18 cellular contexts compared by ENCODE assay signal in genomic region chr11:23123766-23124165, GRCh38.
DNase-seq lines count a peak whose midpoint lies in the region; ATAC-seq and TF ChIP-seq lines count a peak whose summit lies in the region.
"Had no signal": no experiment of that assay in that cellular context is flagged by ENCODE, and none has a peak within 500 bp of the region (broad histone marks: within the 10 kb centered on the region; RNA-seq: fewer than 3 reads in every experiment).

No MANE protein-coding gene starts in this region.

- intact Hi-C loops in mucosa of descending colon (cut with DNase I, micrococcal nuclease) (no loop called here), sigmoid colon (cut with DNase I) (no loop called here)

- no peak for TF ChIP-seq CTCF in LNCaP clone FGC (IDR thresholded peaks at IDR 0.05; ENCODE audit: control insufficient read depth, extremely low read depth, insufficient read depth)
- TF ChIP-seq CTCF in mucosa of descending colon (IDR thresholded peaks at IDR 0.05): no peak
- TF ChIP-seq CTCF in sigmoid colon (IDR thresholded peaks at IDR 0.05): no peak

- peak; percentile 81 for ATAC-seq in mucosa of descending colon
- ATAC-seq in HG03457 (IDR thresholded peaks at IDR 0.05; ENCODE audit: unreplicated experiment): no peak
- ATAC-seq: activated T-cell treated with anti-CD3 and anti-CD28 coated beads, Interleukin-2, amount 50 U/mL, for 72 hours had no signal

- TF ChIP-seq POLR2A in sigmoid colon (IDR thresholded peaks at IDR 0.05): no peak

- H3K4me3 ChIP-seq in LNCaP clone FGC (ENCODE audit: low read depth, low read length) (no peak overlapping the region), mucosa of descending colon (no peak overlapping the region), sigmoid colon (no peak overlapping the region)
- H3K4me3 ChIP-seq: BLaER1, esophagus squamous epithelium, neural progenitor cell, SK-N-MC had no signal

- WGBS in sigmoid colon, 2 donors: 34 to 56% methylated on average over 3 of the region's 3 CpGs

- TF ChIP-seq EP300 in sigmoid colon (IDR thresholded peaks at IDR 0.05): no peak

- no peaks in the 10 kb centered on the region for H3K36me3 ChIP-seq in mucosa of descending colon (ENCODE audit: low read depth)
- H3K36me3 ChIP-seq in sigmoid colon: no peaks in the 10 kb centered on the region
- H3K36me3 ChIP-seq: BLaER1, esophagus squamous epithelium, neural progenitor cell had no signal

- no peaks in the 10 kb centered on the region for H3K27me3 ChIP-seq in sigmoid colon
- H3K27me3 ChIP-seq: BLaER1, esophagus squamous epithelium, neural progenitor cell had no signal

- H3K9me3 ChIP-seq in mucosa of descending colon (no peaks in the 10 kb centered on the region), sigmoid colon (no peaks in the 10 kb centered on the region)
- H3K9me3 ChIP-seq: BLaER1, esophagus squamous epithelium had no signal

- H3K4me1 ChIP-seq in mucosa of descending colon (ENCODE audit: low read depth) (no peaks in the 10 kb centered on the region), sigmoid colon (no peaks in the 10 kb centered on the region)
- H3K4me1 ChIP-seq: BLaER1, esophagus squamous epithelium, neural progenitor cell had no signal

- no peak overlapping the region for H3K27ac ChIP-seq in sigmoid colon
- H3K27ac ChIP-seq: BLaER1, esophagus squamous epithelium, neural progenitor cell, SK-N-MC had no signal

- peak; percentile 90 for DNase-seq in DMS53 (lab: John Stamatoyannopoulos, UW)
- peak; percentile 46 for DNase-seq in LNCaP clone FGC (ENCODE audit: low read depth)
- DNase-seq in dermis blood vessel endothelial cell: peak; percentile 31
- no peak for DNase-seq in mucosa of descending colon
- no peak for DNase-seq in sigmoid colon
- no peak for DNase-seq in stimulated activated CD4-positive, alpha-beta T cell treated with anti-CD3 and anti-CD28 coated beads, Interleukin-4, amount 100 ng/mL, for 4 hours
- no peak for DNase-seq in NCI-H345 (lab: John Stamatoyannopoulos, UW)
- DNase-seq: activated CD4-positive, CD25-positive, alpha-beta regulatory T cell; activated T-cell treated with anti-CD3 and anti-CD28 coated beads, Interleukin-2, amount 50 U/mL, for 72 hours; caudate nucleus; esophagus squamous epithelium; kidney; NCI-H1436; NCI-H82 had no signal

Comparison
In these comparisons a context has a peak if more than half of its experiments do, and no peak if none do; other contexts are left out.
1. DNase-seq: peak in DMS53 (single experiment), LNCaP clone FGC (single experiment) and dermis blood vessel endothelial cell (single experiment); none in mucosa of descending colon (0 of 3), sigmoid colon (single experiment), stimulated activated CD4-positive, alpha-beta T cell treated with anti-CD3 and anti-CD28 coated beads, Interleukin-4, amount 100 ng/mL, for 4 hours (0 of 2) and NCI-H345 (single experiment).